Comparison of ENCODE assay signal across 1 cellular context in the genomic region with DNA sequence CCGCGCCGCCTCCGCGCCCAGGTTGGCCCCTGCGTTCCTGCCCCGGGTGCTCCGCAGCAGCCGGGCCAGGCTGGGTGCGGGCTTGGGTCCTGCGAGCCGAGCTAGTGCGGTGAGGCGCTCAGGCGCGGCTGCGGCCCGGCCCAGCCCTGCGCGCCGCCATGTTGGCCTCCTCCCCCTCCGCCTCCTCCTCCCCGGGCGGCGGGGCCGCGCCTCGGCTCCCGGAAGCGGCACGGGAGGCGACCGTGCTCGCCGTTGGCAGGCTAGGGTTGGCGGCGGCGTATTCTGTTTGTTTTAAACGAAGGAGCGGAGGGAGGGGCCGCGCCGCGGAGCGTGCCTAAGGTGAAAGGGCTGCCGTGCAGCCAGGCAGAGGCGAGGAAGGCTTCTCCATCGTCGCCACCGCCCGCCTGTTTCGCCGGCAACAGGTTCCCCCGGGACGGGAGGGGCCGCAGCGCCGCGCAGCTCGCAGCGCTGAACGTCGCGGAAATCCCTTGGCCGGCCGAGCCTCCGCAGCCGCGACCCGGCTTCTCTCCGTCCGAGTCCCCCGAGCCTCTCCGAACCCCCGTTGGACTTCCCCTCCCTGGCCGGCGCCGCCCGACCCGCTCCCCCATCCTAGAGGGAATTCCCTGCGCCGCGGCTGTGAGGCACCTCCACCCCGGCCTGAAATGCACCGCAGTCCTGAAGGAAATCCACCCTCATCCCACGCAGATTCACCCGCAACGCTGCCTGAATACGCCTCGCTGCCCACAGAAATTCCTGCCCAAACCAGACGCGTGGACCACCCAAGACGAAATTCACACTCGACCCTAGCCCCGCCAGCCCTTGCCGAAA.
TF ChIP-seq lines count a peak whose summit lies in the region.

A gene with protein sequence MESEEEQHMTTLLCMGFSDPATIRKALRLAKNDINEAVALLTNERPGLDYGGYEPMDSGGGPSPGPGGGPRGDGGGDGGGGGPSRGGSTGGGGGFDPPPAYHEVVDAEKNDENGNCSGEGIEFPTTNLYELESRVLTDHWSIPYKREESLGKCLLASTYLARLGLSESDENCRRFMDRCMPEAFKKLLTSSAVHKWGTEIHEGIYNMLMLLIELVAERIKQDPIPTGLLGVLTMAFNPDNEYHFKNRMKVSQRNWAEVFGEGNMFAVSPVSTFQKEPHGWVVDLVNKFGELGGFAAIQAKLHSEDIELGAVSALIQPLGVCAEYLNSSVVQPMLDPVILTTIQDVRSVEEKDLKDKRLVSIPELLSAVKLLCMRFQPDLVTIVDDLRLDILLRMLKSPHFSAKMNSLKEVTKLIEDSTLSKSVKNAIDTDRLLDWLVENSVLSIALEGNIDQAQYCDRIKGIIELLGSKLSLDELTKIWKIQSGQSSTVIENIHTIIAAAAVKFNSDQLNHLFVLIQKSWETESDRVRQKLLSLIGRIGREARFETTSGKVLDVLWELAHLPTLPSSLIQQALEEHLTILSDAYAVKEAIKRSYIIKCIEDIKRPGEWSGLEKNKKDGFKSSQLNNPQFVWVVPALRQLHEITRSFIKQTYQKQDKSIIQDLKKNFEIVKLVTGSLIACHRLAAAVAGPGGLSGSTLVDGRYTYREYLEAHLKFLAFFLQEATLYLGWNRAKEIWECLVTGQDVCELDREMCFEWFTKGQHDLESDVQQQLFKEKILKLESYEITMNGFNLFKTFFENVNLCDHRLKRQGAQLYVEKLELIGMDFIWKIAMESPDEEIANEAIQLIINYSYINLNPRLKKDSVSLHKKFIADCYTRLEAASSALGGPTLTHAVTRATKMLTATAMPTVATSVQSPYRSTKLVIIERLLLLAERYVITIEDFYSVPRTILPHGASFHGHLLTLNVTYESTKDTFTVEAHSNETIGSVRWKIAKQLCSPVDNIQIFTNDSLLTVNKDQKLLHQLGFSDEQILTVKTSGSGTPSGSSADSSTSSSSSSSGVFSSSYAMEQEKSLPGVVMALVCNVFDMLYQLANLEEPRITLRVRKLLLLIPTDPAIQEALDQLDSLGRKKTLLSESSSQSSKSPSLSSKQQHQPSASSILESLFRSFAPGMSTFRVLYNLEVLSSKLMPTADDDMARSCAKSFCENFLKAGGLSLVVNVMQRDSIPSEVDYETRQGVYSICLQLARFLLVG (N-terminal part only) (minus strand): TSS at position 171 of the 828 bp plus-strand sequence. CDS start 251 bp downstream, outside the sequence.

TF ChIP-seq in H1, 55 proteins besides CTCF, POLR2A, EP300 and RAD21 (continues in another document):
- no peak for TF ChIP-seq SP4 (IDR thresholded peaks at IDR 0.05; ENCODE audit: low read length)
- TF ChIP-seq ATF2 (IDR thresholded peaks at IDR 0.05; ENCODE audit: low read length) = no peak
- TF ChIP-seq CHD1 (IDR thresholded peaks at IDR 0.05; ENCODE audit: low read depth, low read length) = no peak
- TF ChIP-seq GTF2F1 (IDR thresholded peaks at IDR 0.05; ENCODE audit: borderline replicate concordance, low read depth, low read length) = no peak
- TF ChIP-seq USF2 (IDR thresholded peaks at IDR 0.05; ENCODE audit: low read length) = no peak
- TF ChIP-seq TBP (IDR thresholded peaks at IDR 0.05; ENCODE audit: low read depth, low read length) = peak; percentile 62; the same call in 1 of the 2 replicates
- TF ChIP-seq JUN (IDR thresholded peaks at IDR 0.05; ENCODE audit: low read depth, low read length) = no peak
- TF ChIP-seq POLR2AphosphoS5 (IDR thresholded peaks at IDR 0.05; ENCODE audit: low read depth, low read length) = peak; percentile 73; the same call in 1 of the 2 replicates
- no peak; the same call in 1 of the 2 replicates for TF ChIP-seq SIX5 (IDR thresholded peaks at IDR 0.05; ENCODE audit: low read depth, low read length)
- TF ChIP-seq MAFK (IDR thresholded peaks at IDR 0.05; ENCODE audit: low read depth, low read length) = no peak
- no peak for TF ChIP-seq CEBPB (IDR thresholded peaks at IDR 0.05; ENCODE audit: low read depth, low read length)
- TF ChIP-seq TAF7 (optimal IDR thresholded peaks at IDR 0.05; ENCODE audit: borderline replicate concordance, low read depth, low read length) = peak; percentile 57
- TF ChIP-seq JUND (IDR thresholded peaks at IDR 0.05; ENCODE audit: low read length) = no peak
- TF ChIP-seq SIN3A (conservative IDR thresholded peaks at IDR 0.05 in 1 of 2, IDR thresholded peaks at IDR 0.05 in 1 of 2; ENCODE audit: low read depth in 1 of 2, low read length in 2 of 2) = no peak; a peak in 1 of 4 replicates
- TF ChIP-seq BACH1 (IDR thresholded peaks at IDR 0.05; ENCODE audit: low read length) = 0 out of 2 replicates have a peak, but pooled peaks have one; percentile 20
- TF ChIP-seq, protein P1, sequence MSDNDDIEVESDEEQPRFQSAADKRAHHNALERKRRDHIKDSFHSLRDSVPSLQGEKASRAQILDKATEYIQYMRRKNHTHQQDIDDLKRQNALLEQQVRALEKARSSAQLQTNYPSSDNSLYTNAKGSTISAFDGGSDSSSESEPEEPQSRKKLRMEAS (IDR thresholded peaks at IDR 0.05) = peak; percentile 8; the same call in 1 of the 2 replicates
- no peak for TF ChIP-seq KDM1A (IDR thresholded peaks at IDR 0.05; ENCODE audit: borderline replicate concordance, low read length)
- no peak; the same call in 1 of the 2 replicates for TF ChIP-seq GABPA (IDR thresholded peaks at IDR 0.05; ENCODE audit: borderline replicate concordance, insufficient read depth, low read length)
- no peak for TF ChIP-seq SAP30 (IDR thresholded peaks at IDR 0.05; ENCODE audit: insufficient read depth, insufficient replicate concordance, low read length)
- no peak for TF ChIP-seq RNF2 (IDR thresholded peaks at IDR 0.05; ENCODE audit: borderline replicate concordance, low read depth, low read length, missing control alignments, poor library complexity, severe bottlenecking)
- TF ChIP-seq, protein P2, sequence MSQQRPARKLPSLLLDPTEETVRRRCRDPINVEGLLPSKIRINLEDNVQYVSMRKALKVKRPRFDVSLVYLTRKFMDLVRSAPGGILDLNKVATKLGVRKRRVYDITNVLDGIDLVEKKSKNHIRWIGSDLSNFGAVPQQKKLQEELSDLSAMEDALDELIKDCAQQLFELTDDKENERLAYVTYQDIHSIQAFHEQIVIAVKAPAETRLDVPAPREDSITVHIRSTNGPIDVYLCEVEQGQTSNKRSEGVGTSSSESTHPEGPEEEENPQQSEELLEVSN (IDR thresholded peaks at IDR 0.05) = peak; percentile 10; the same call in 1 of the 2 replicates
- TF ChIP-seq PHF8 (conservative IDR thresholded peaks at IDR 0.05; ENCODE audit: low read depth, low read length) = peak; percentile 89
- TF ChIP-seq SIRT6 (IDR thresholded peaks at IDR 0.05; ENCODE audit: low read length) = no peak
- TF ChIP-seq TCF12 (IDR thresholded peaks at IDR 0.05; ENCODE audit: low read depth, low read length) = no peak
- TF ChIP-seq EGR1 (IDR thresholded peaks at IDR 0.05; ENCODE audit: borderline replicate concordance, low read depth, low read length) = no peak
- peak; percentile 94 for TF ChIP-seq YY1 (IDR thresholded peaks at IDR 0.05; ENCODE audit: low read depth, low read length)
- TF ChIP-seq CBX5 (IDR thresholded peaks at IDR 0.05; ENCODE audit: low read depth, low read length) = no peak
- TF ChIP-seq HDAC6 (IDR thresholded peaks at IDR 0.05; ENCODE audit: low read depth, low read length) = no peak
- 0 out of 2 replicates have a peak, but pooled peaks have one; percentile 18 for TF ChIP-seq SUZ12 (IDR thresholded peaks at IDR 0.05; ENCODE audit: low read length)
- TF ChIP-seq CHD7 (IDR thresholded peaks at IDR 0.05; ENCODE audit: insufficient replicate concordance, low read length) = no peak
- no peak for TF ChIP-seq NRF1 (IDR thresholded peaks at IDR 0.05; ENCODE audit: low read depth, low read length)
- no peak for TF ChIP-seq FOSL1 (IDR thresholded peaks at IDR 0.05; ENCODE audit: insufficient read depth, low read depth, low read length)
- TF ChIP-seq BRCA1 (IDR thresholded peaks at IDR 0.05; ENCODE audit: low read depth, low read length) = no peak
- no peak for TF ChIP-seq NANOG (IDR thresholded peaks at IDR 0.05; ENCODE audit: insufficient read depth, low read depth, low read length, poor library complexity, severe bottlenecking)
- peak in 1 of 2 experiments; percentile 13; a peak in 1 of 4 replicates for TF ChIP-seq HDAC2 (IDR thresholded peaks at IDR 0.05; ENCODE audit: borderline replicate concordance in 1 of 2, low read depth in 2 of 2, low read length in 2 of 2)
- peak; percentile 25 for TF ChIP-seq KDM4A (IDR thresholded peaks at IDR 0.05; ENCODE audit: low read depth, low read length, severe bottlenecking)
- no peak for TF ChIP-seq RXRA (IDR thresholded peaks at IDR 0.05; ENCODE audit: insufficient read depth, low read depth, low read length)
- no peak for TF ChIP-seq ZNF274 (IDR thresholded peaks at IDR 0.05; ENCODE audit: borderline replicate concordance, extremely low read depth, low read length)
- TF ChIP-seq TEAD4 (IDR thresholded peaks at IDR 0.05; ENCODE audit: low read depth, low read length) = peak; percentile 61
- peak; percentile 64; the same call in 1 of the 2 replicates for TF ChIP-seq RBBP5 (IDR thresholded peaks at IDR 0.05; ENCODE audit: borderline replicate concordance, low read depth, low read length)
